ENCODE assay signal across 2 cellular contexts in genomic region chr10:80537086-80537704, GRCh38.
TF ChIP-seq lines count a peak whose summit lies in the region.

No MANE protein-coding gene starts in this region.

TF ChIP-seq in HCT116, 20 proteins besides CTCF, POLR2A, EP300 and RAD21:
- TF ChIP-seq YY1 (IDR thresholded peaks at IDR 0.05; ENCODE audit: extremely low read depth, insufficient replicate concordance, low read depth, low read length) (no peak), EGR1 (IDR thresholded peaks at IDR 0.05; ENCODE audit: low read depth) (no peak), ZNF274 (IDR thresholded peaks at IDR 0.05; ENCODE audit: low read depth, low read length) (no peak), CBX3 (IDR thresholded peaks at IDR 0.05; ENCODE audit: low read depth) (no peak), CEBPB (IDR thresholded peaks at IDR 0.05; ENCODE audit: low read depth) (no peak)

TF ChIP-seq in GM12878, 131 proteins besides CTCF, POLR2A, EP300 and RAD21:
- TF ChIP-seq RELA (IDR thresholded peaks at IDR 0.05; ENCODE audit: borderline replicate concordance, partially characterized antibody) = no peak
- no peak for TF ChIP-seq POU2F2 (IDR thresholded peaks at IDR 0.05; ENCODE audit: borderline replicate concordance, low read depth, low read length)
- no peak for TF ChIP-seq SREBF1 (IDR thresholded peaks at IDR 0.05; ENCODE audit: low read length)
- TF ChIP-seq SUPT20H (IDR thresholded peaks at IDR 0.05; ENCODE audit: borderline replicate concordance, control insufficient read depth, low read depth, low read length) = no peak
- TF ChIP-seq TBL1XR1 (IDR thresholded peaks at IDR 0.05; ENCODE audit: low read depth, low read length) = no peak
- TF ChIP-seq MXI1 (IDR thresholded peaks at IDR 0.05; ENCODE audit: low read depth, low read length) = no peak
- no peak for TF ChIP-seq IKZF1 (conservative IDR thresholded peaks at IDR 0.05)
- TF ChIP-seq, protein P1, sequence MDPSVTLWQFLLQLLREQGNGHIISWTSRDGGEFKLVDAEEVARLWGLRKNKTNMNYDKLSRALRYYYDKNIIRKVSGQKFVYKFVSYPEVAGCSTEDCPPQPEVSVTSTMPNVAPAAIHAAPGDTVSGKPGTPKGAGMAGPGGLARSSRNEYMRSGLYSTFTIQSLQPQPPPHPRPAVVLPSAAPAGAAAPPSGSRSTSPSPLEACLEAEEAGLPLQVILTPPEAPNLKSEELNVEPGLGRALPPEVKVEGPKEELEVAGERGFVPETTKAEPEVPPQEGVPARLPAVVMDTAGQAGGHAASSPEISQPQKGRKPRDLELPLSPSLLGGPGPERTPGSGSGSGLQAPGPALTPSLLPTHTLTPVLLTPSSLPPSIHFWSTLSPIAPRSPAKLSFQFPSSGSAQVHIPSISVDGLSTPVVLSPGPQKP (IDR thresholded peaks at IDR 0.05; ENCODE audit: low read depth, low read length) = no peak
- TF ChIP-seq PAX8 (IDR thresholded peaks at IDR 0.05) = no peak
- no peak for TF ChIP-seq POLR2AphosphoS2 (IDR thresholded peaks at IDR 0.05; ENCODE audit: low read depth, low read length)
- TF ChIP-seq, protein P2, sequence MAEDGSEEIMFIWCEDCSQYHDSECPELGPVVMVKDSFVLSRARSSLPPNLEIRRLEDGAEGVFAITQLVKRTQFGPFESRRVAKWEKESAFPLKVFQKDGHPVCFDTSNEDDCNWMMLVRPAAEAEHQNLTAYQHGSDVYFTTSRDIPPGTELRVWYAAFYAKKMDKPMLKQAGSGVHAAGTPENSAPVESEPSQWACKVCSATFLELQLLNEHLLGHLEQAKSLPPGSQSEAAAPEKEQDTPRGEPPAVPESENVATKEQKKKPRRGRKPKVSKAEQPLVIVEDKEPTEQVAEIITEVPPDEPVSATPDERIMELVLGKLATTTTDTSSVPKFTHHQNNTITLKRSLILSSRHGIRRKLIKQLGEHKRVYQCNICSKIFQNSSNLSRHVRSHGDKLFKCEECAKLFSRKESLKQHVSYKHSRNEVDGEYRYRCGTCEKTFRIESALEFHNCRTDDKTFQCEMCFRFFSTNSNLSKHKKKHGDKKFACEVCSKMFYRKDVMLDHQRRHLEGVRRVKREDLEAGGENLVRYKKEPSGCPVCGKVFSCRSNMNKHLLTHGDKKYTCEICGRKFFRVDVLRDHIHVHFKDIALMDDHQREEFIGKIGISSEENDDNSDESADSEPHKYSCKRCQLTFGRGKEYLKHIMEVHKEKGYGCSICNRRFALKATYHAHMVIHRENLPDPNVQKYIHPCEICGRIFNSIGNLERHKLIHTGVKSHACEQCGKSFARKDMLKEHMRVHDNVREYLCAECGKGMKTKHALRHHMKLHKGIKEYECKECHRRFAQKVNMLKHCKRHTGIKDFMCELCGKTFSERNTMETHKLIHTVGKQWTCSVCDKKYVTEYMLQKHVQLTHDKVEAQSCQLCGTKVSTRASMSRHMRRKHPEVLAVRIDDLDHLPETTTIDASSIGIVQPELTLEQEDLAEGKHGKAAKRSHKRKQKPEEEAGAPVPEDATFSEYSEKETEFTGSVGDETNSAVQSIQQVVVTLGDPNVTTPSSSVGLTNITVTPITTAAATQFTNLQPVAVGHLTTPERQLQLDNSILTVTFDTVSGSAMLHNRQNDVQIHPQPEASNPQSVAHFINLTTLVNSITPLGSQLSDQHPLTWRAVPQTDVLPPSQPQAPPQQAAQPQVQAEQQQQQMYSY (CRISPR knock-in tag; IDR thresholded peaks at IDR 0.05) = no peak
- TF ChIP-seq HSF1 (IDR thresholded peaks at IDR 0.05; ENCODE audit: low read depth, low read length) = no peak
- no peak for TF ChIP-seq CHD4 (IDR thresholded peaks at IDR 0.05)
